ENCODE assay signal across 9 cellular contexts in the genomic region with DNA sequence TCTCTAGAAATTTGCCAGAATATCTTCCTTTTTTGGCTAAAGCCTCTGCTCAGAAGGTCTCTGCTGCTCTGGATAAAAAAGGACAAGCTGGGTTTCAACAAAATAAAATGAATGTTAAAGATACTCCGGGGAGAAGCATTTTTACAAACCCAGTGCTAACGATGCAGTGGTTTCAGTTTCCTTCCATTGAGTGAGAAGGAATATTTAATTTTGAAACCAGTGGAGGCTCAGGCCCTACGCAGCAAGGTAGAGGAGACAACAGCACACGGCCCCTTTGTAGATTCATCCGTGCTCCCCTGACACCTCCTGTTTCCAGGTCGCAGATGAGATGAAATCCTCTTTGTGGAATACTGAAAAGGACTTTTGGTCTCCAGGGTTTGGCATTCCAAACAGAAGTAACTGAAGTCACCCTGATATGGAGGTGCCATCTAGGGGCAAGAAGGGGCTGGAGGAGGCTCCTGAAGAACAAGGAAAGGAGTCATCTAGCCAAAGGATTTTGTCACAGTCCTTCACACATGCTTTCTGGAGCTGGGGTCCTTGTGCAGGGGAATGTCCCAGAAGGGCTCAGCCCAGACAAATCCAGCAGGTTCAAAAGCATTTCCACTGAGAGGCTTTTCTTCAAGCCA.
A peak's percentile ranks its signal among the peaks of the same experiment; 100 is the strongest.
DNase-seq lines count a peak whose midpoint lies in the region; ATAC-seq and TF ChIP-seq lines count a peak whose summit lies in the region.
"Had no signal": no experiment of that assay in that cellular context is flagged by ENCODE, and none has a peak within 500 bp of the region (broad histone marks: within the 10 kb centered on the region; RNA-seq: fewer than 3 reads in every experiment).

No MANE protein-coding gene starts in this region.

- no peaks in the 10 kb centered on the region for H4K20me1 ChIP-seq in MM.1S (ENCODE audit: insufficient read depth, low read length)

- no peaks in the 10 kb centered on the region for H3K9me3 ChIP-seq in MM.1S (replicated peaks; ENCODE audit: insufficient read depth, low read length)

- no peaks in the 10 kb centered on the region for H3K36me3 ChIP-seq in ACC112 (ENCODE audit: insufficient read depth, low read length)
- no peaks in the 10 kb centered on the region for H3K36me3 ChIP-seq in brain microvascular endothelial cell (replicated peaks)
- no peaks in the 10 kb centered on the region for H3K36me3 ChIP-seq in mesendoderm (ENCODE audit: control insufficient read depth, insufficient read depth, low read length)
- H3K36me3 ChIP-seq in MM.1S (replicated peaks; ENCODE audit: insufficient read depth, low read length), result no peaks in the 10 kb centered on the region

- no peak for ATAC-seq in GM21529 (IDR thresholded peaks at IDR 0.05; ENCODE audit: unreplicated experiment)
- ATAC-seq in activated T-cell treated with anti-CD3 and anti-CD28 coated beads, Interleukin-2, amount 50 U/mL, for 4 hours, result no peak
- ATAC-seq in HG02642 (IDR thresholded peaks at IDR 0.05; ENCODE audit: poor library complexity, unreplicated experiment), result no peak

- H3K79me2 ChIP-seq in ACC112 (ENCODE audit: control insufficient read depth, insufficient read depth, low read length, unreplicated experiment) (no peaks in the 10 kb centered on the region), mesendoderm (ENCODE audit: control insufficient read depth, insufficient read depth, low read length) (no peaks in the 10 kb centered on the region), MM.1S (ENCODE audit: low read length) (no peaks in the 10 kb centered on the region)

- no peak overlapping the region for H2BK15ac ChIP-seq in mesendoderm (replicated peaks; ENCODE audit: low read depth)

- H2AK5ac ChIP-seq in mesendoderm (ENCODE audit: low read length), result no peak overlapping the region

- no peak overlapping the region for H3K27ac ChIP-seq in ACC112 (ENCODE audit: low read depth, low read length)
- H3K27ac ChIP-seq in brain microvascular endothelial cell, result no peak overlapping the region
- no peak overlapping the region for H3K27ac ChIP-seq in mesendoderm (ENCODE audit: low read depth, low read length)
- no peak overlapping the region for H3K27ac ChIP-seq in MM.1S (ENCODE audit: low read length)

- no peak for TF ChIP-seq CTCF in HFFc6 (IDR thresholded peaks at IDR 0.05)
- TF ChIP-seq CTCF in brain microvascular endothelial cell (IDR thresholded peaks at IDR 0.05; ENCODE audit: low read depth, low read length, missing control alignments), result peak; percentile 55
- no peak for TF ChIP-seq CTCF in MM.1S (IDR thresholded peaks at IDR 0.05; ENCODE audit: low read length)

- no peaks in the 10 kb centered on the region for H3F3A ChIP-seq in MM.1S (ENCODE audit: insufficient read depth, low read length)

- H3K27me3 ChIP-seq in ACC112 (ENCODE audit: insufficient read depth, low read length) (peaks cover 21% of the 10 kb centered on the region), brain microvascular endothelial cell (replicated peaks) (no peaks in the 10 kb centered on the region), mesendoderm (ENCODE audit: insufficient read depth, low read length, poor library complexity) (no peaks in the 10 kb centered on the region), MM.1S (replicated peaks; ENCODE audit: insufficient read depth, low read length) (no peaks in the 10 kb centered on the region)

- H3K4me1 Mint-ChIP-seq in HFFc6 (ENCODE audit: low read depth), result peaks cover 12% of the 10 kb centered on the region; the same call in 1 of the 2 replicates
- H3K4me1 Mint-ChIP-seq in activated T-cell treated with anti-CD3 and anti-CD28 coated beads, Interleukin-2, amount 50 U/mL, for 4 hours (ENCODE audit: low read depth), result peaks cover 5% of the 10 kb centered on the region

- no peak overlapping the region for H3K56ac ChIP-seq in mesendoderm (ENCODE audit: low read length)

- no peak overlapping the region for H3K9ac ChIP-seq in mesendoderm (ENCODE audit: low read length)
- H3K9ac ChIP-seq in MM.1S (ENCODE audit: low read length), result no peak overlapping the region

- H3K4me3 ChIP-seq in ACC112 (ENCODE audit: low read depth, low read length) (peak overlapping the region; percentile 73), brain microvascular endothelial cell (ENCODE audit: low read depth, low read length) (no peak overlapping the region), mesendoderm (ENCODE audit: low read length) (no peak overlapping the region), MM.1S (ENCODE audit: low read length) (no peak overlapping the region)

- no peak overlapping the region for H4K8ac ChIP-seq in mesendoderm (ENCODE audit: low read depth, low read length)

- no CpG with 5 or more reads among the region's 6 CpGs for WGBS in mesendoderm (ENCODE audit: extremely low coverage, insufficient coverage, low lambda C conversion rate)

- DNase-seq in HFFc6, result no peak
- DNase-seq in brain microvascular endothelial cell, result no peak
- peak; percentile 72 for DNase-seq in mesendoderm
- DNase-seq in activated T-cell treated with anti-CD3 and anti-CD28 coated beads, Interleukin-2, amount 50 U/mL, for 4 hours, result no peak
- DNase-seq in MM.1S, result no peak
- DNase-seq: activated CD4-positive, alpha-beta T cell treated with anti-CD3 and anti-CD28 coated beads, Interleukin-2, amount 10 ng/mL, durations not matched to agents 7 days and 5 days had no signal

- H3K4me2 ChIP-seq in mesendoderm (ENCODE audit: low read length) (no peak overlapping the region), MM.1S (ENCODE audit: low read depth, low read length) (no peak overlapping the region)

- H2BK5ac ChIP-seq in mesendoderm (ENCODE audit: low read length), result no peak overlapping the region

- H3K27ac Mint-ChIP-seq in HFFc6, result no peak overlapping the region
- H3K27ac Mint-ChIP-seq: activated CD4-positive, alpha-beta T cell treated with anti-CD3 and anti-CD28 coated beads, Interleukin-2, amount 10 ng/mL, durations not matched to agents 7 days and 5 days had no signal

- H3K9me2 ChIP-seq in MM.1S (replicated peaks; ENCODE audit: insufficient read depth, low read length), result no peaks in the 10 kb centered on the region

- H2AFZ ChIP-seq in ACC112 (ENCODE audit: low read length, unreplicated experiment), result peak overlapping the region; percentile 84
- no peak overlapping the region for H2AFZ ChIP-seq in MM.1S (ENCODE audit: low read length)

- peak overlapping the region; percentile 25; the same call in 1 of the 2 replicates for H3K4me3 Mint-ChIP-seq in HFFc6
- no peak overlapping the region for H3K4me3 Mint-ChIP-seq in activated T-cell treated with anti-CD3 and anti-CD28 coated beads, Interleukin-2, amount 50 U/mL, for 4 hours
- H3K4me3 Mint-ChIP-seq: activated CD4-positive, alpha-beta T cell treated with anti-CD3 and anti-CD28 coated beads, Interleukin-2, amount 10 ng/mL, durations not matched to agents 7 days and 5 days had no signal

- no peak overlapping the region for H3K23ac ChIP-seq in mesendoderm (ENCODE audit: low read length)

- H4K5ac ChIP-seq in mesendoderm (ENCODE audit: low read length), result no peak overlapping the region

- H3K4ac ChIP-seq in mesendoderm (ENCODE audit: low read depth, low read length), result no peak overlapping the region

- H3K79me1 ChIP-seq in mesendoderm (ENCODE audit: low read length), result no peaks in the 10 kb centered on the region

- in situ Hi-C loops in brain microvascular endothelial cell (cut with HindIII; ENCODE audit: low pct_ligation_motif_present, low sequenced_read_pairs), result no loop called here

- H2BK120ac ChIP-seq in mesendoderm (ENCODE audit: low read depth, low read length), result no peak overlapping the region

- H3K4me1 ChIP-seq in ACC112 (ENCODE audit: control insufficient read depth, insufficient read depth, low read length, unreplicated experiment), result peaks cover 6% of the 10 kb centered on the region
- H3K4me1 ChIP-seq in mesendoderm (ENCODE audit: control insufficient read depth, low read depth, low read length), result no peaks in the 10 kb centered on the region
- H3K4me1 ChIP-seq in MM.1S (ENCODE audit: low read length), result no peaks in the 10 kb centered on the region

- no peak overlapping the region for H3K18ac ChIP-seq in mesendoderm (ENCODE audit: low read length)

- H3K36me3 Mint-ChIP-seq in HFFc6 (ENCODE audit: low read depth), result no peaks in the 10 kb centered on the region
- H3K36me3 Mint-ChIP-seq in activated T-cell treated with anti-CD3 and anti-CD28 coated beads, Interleukin-2, amount 50 U/mL, for 4 hours (ENCODE audit: insufficient read depth), result no peaks in the 10 kb centered on the region

- no peaks in the 10 kb centered on the region for H3K9me3 Mint-ChIP-seq in HFFc6
- H3K9me3 Mint-ChIP-seq in activated T-cell treated with anti-CD3 and anti-CD28 coated beads, Interleukin-2, amount 50 U/mL, for 4 hours, result no peaks in the 10 kb centered on the region
- H3K9me3 Mint-ChIP-seq: activated CD4-positive, alpha-beta T cell treated with anti-CD3 and anti-CD28 coated beads, Interleukin-2, amount 10 ng/mL, durations not matched to agents 7 days and 5 days had no signal

- H3K27me3 Mint-ChIP-seq in HFFc6 (ENCODE audit: insufficient read depth), result peaks cover 9% of the 10 kb centered on the region
- H3K27me3 Mint-ChIP-seq in activated T-cell treated with anti-CD3 and anti-CD28 coated beads, Interleukin-2, amount 50 U/mL, for 4 hours (ENCODE audit: low read depth), result peaks cover 2% of the 10 kb centered on the region
